In the genomic region with DNA sequence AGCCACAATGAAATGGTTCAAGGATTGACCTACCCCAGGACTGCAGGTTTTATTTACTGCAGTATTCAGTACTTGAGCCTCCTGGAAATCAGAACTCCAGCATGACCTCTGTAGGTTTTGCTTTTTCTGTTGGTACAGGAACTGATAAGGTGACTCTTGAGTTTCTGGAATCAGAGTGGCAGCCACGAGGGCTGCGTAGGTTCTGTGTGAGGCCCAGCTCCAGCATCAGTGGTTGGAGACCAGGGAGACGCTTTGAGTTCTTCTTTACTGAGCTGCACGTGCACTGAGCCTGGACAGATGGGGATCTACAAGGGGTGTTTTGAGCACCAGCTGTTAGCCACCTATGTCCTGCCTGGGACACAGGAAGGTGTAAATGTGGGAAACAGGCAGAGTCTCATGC, we compare ENCODE assay signal across 19 cellular contexts.
DNase-seq lines count a peak whose midpoint lies in the region; TF ChIP-seq lines count a peak whose summit lies in the region.
"Had no signal": no experiment of that assay in that cellular context is flagged by ENCODE, and none has a peak within 500 bp of the region (broad histone marks: within the 10 kb centered on the region; RNA-seq: fewer than 3 reads in every experiment).

No MANE protein-coding gene starts in this region.

- no peak for TF ChIP-seq POLR2A in lower leg skin (IDR thresholded peaks at IDR 0.05)

- in situ Hi-C loops in brain microvascular endothelial cell (cut with HindIII; ENCODE audit: low pct_ligation_motif_present, low sequenced_read_pairs) = no loop called here

- no peak overlapping the region for H3K4me3 Mint-ChIP-seq in Caco-2 (ENCODE audit: unreplicated experiment)
- H3K4me3 Mint-ChIP-seq: activated naive CD4-positive, alpha-beta T cell treated with anti-CD3 and anti-CD28 coated beads, Interleukin-2, amount 10 ng/mL, durations not matched to agents 7 days and 5 days; activated T-cell treated with anti-CD3 and anti-CD28 coated beads, Interleukin-2, amount 50 U/mL, for 24 hours; B cell had no signal

- H3K4me1 ChIP-seq in Caco-2 = peaks cover 16% of the 10 kb centered on the region
- peaks cover 46% of the 10 kb centered on the region for H3K4me1 ChIP-seq in osteoblast (ENCODE audit: insufficient read depth, low read length)
- H3K4me1 ChIP-seq: testis had no signal

- H3K36me3 ChIP-seq in Caco-2 (ENCODE audit: control insufficient read depth, insufficient read depth, low read length) = no peaks in the 10 kb centered on the region
- no peaks in the 10 kb centered on the region for H3K36me3 ChIP-seq in brain microvascular endothelial cell (replicated peaks)
- H3K36me3 ChIP-seq in osteoblast (ENCODE audit: insufficient read depth, low read length) = no peaks in the 10 kb centered on the region

- no peaks in the 10 kb centered on the region for H3K27me3 Mint-ChIP-seq in Caco-2 (ENCODE audit: insufficient read depth, unreplicated experiment)
- H3K27me3 Mint-ChIP-seq: activated naive CD4-positive, alpha-beta T cell treated with anti-CD3 and anti-CD28 coated beads, Interleukin-2, amount 10 ng/mL, durations not matched to agents 7 days and 5 days; activated T-cell treated with anti-CD3 and anti-CD28 coated beads, Interleukin-2, amount 50 U/mL, for 24 hours; B cell had no signal

- TF ChIP-seq CTCF in Caco-2 (IDR thresholded peaks at IDR 0.05; ENCODE audit: insufficient read depth in 1 of 2, low read depth in 1 of 2, low read length in 1 of 2, severe bottlenecking in 1 of 2, unreplicated experiment in 1 of 2) (no peak), brain microvascular endothelial cell (IDR thresholded peaks at IDR 0.05; ENCODE audit: low read depth, low read length, missing control alignments) (no peak), osteoblast (IDR thresholded peaks at IDR 0.05; ENCODE audit: extremely low read depth, low read depth, low read length) (no peak), lower leg skin (IDR thresholded peaks at IDR 0.05) (no peak)

- H3K36me3 Mint-ChIP-seq in Caco-2 (ENCODE audit: insufficient read depth, unreplicated experiment) = no peaks in the 10 kb centered on the region
- H3K36me3 Mint-ChIP-seq: activated naive CD4-positive, alpha-beta T cell treated with anti-CD3 and anti-CD28 coated beads, Interleukin-2, amount 10 ng/mL, durations not matched to agents 7 days and 5 days had no signal

- H3K27ac Mint-ChIP-seq in Caco-2 (ENCODE audit: unreplicated experiment) = peak overlapping the region; percentile 8
- H3K27ac Mint-ChIP-seq: activated naive CD4-positive, alpha-beta T cell treated with anti-CD3 and anti-CD28 coated beads, Interleukin-2, amount 10 ng/mL, durations not matched to agents 7 days and 5 days; activated T-cell treated with anti-CD3 and anti-CD28 coated beads, Interleukin-2, amount 50 U/mL, for 24 hours; B cell had no signal

- H3K27me3 ChIP-seq in Caco-2 (replicated peaks; ENCODE audit: control insufficient read depth, insufficient read depth, low read length) = no peaks in the 10 kb centered on the region
- no peaks in the 10 kb centered on the region for H3K27me3 ChIP-seq in brain microvascular endothelial cell (replicated peaks)
- H3K27me3 ChIP-seq in osteoblast (ENCODE audit: insufficient read depth, low read length) = no peaks in the 10 kb centered on the region
- H3K27me3 ChIP-seq: testis had no signal

- peak overlapping the region; percentile 77 for H3K4me2 ChIP-seq in osteoblast (ENCODE audit: insufficient read depth, low read length)

- no peak for DNase-seq in Caco-2
- DNase-seq in HT1080 (ENCODE audit: low read depth) = peak; percentile 21
- DNase-seq in brain microvascular endothelial cell = no peak
- DNase-seq in osteoblast (ENCODE audit: insufficient read length, low spot score, missing footprints) = no peak
- DNase-seq in lower leg skin (ENCODE audit: low spot score in 2 of 2) = no peak
- DNase-seq in T1000 (lab: John Stamatoyannopoulos, UW) = no peak
- DNase-seq in activated CD4-positive, CD25-positive, alpha-beta regulatory T cell treated with anti-CD3 and anti-CD28 coated beads, Interleukin-2, amount 50 U/mL, for 72 hours = no peak
- DNase-seq: activated naive CD4-positive, alpha-beta T cell treated with anti-CD3 and anti-CD28 coated beads, Interleukin-2, amount 10 ng/mL, durations not matched to agents 7 days and 5 days; activated T-cell treated with anti-CD3 and anti-CD28 coated beads, Interleukin-2, amount 50 U/mL, for 24 hours; aorta; effector memory CD4-positive, alpha-beta T cell; glutamatergic neuron; GOT3; NCI-H1417; NCI-H774; nucleus accumbens; retina; testis had no signal

- peaks cover 19% of the 10 kb centered on the region for H3K4me1 Mint-ChIP-seq in Caco-2 (ENCODE audit: low read depth, unreplicated experiment)
- H3K4me1 Mint-ChIP-seq: activated naive CD4-positive, alpha-beta T cell treated with anti-CD3 and anti-CD28 coated beads, Interleukin-2, amount 10 ng/mL, durations not matched to agents 7 days and 5 days; B cell had no signal

- no peaks in the 10 kb centered on the region for H3K79me2 ChIP-seq in osteoblast (ENCODE audit: insufficient read depth, low read length)

- CTCF ChIA-PET in Caco-2 (lab: Charles Lee) = interaction anchor here (0.6 kb wide), 1 partner anchor 99 kb away, joined by 3 read pairs; no protein-coding TSS in a partner anchor

- POLR2A ChIA-PET in Caco-2 (lab: Charles Lee) = no interaction called here

- WGBS in lower leg skin, 2 donors = 83 to 94% methylated on average over 4 of the region's 4 CpGs

- no peaks in the 10 kb centered on the region for H3K9me3 Mint-ChIP-seq in Caco-2 (ENCODE audit: unreplicated experiment)
- H3K9me3 Mint-ChIP-seq: activated naive CD4-positive, alpha-beta T cell treated with anti-CD3 and anti-CD28 coated beads, Interleukin-2, amount 10 ng/mL, durations not matched to agents 7 days and 5 days; activated T-cell treated with anti-CD3 and anti-CD28 coated beads, Interleukin-2, amount 50 U/mL, for 24 hours had no signal

- H3K4me3 ChIP-seq in Caco-2 (ENCODE audit: low read depth, low read length) = no peak overlapping the region
- H3K4me3 ChIP-seq in brain microvascular endothelial cell (ENCODE audit: low read depth, low read length) = peak overlapping the region; percentile 12
- peak overlapping the region; percentile 9 for H3K4me3 ChIP-seq in osteoblast (ENCODE audit: insufficient read depth, low read length)
- H3K4me3 ChIP-seq in lower leg skin (ENCODE audit: low read depth, poor library complexity, severe bottlenecking) = no peak overlapping the region
- H3K4me3 ChIP-seq: testis had no signal

- no TSS peak for BruUV-seq in Caco-2 (replicated peaks; lab: Mats Ljungman, UMichigan)

- H3K27ac ChIP-seq in brain microvascular endothelial cell (peak overlapping the region; percentile 95), osteoblast (ENCODE audit: low read depth, low read length) (peak overlapping the region; percentile 97)
- H3K27ac ChIP-seq: testis had no signal

- intact Hi-C loops in Caco-2 (cut with micrococcal nuclease; ENCODE audit: unreplicated experiment) (no loop called here), lower leg skin (cut with DNase I; ENCODE audit: low total_unique reads) (no loop called here)

- H2AFZ ChIP-seq in osteoblast (ENCODE audit: low read length) = no peak overlapping the region

- H4K20me1 ChIP-seq in osteoblast (ENCODE audit: insufficient read depth, low read length) = no peaks in the 10 kb centered on the region

- H3K9me3 ChIP-seq in Caco-2 (no peaks in the 10 kb centered on the region), osteoblast (ENCODE audit: low read depth, low read length) (no peaks in the 10 kb centered on the region)
- H3K9me3 ChIP-seq: testis had no signal

Comparison
In these comparisons a context has a peak if more than half of its experiments do, and no peak if none do; other contexts are left out.
1. H3K4me3 ChIP-seq: peak in brain microvascular endothelial cell (single experiment) and osteoblast (single experiment); none in Caco-2 (single experiment) and lower leg skin (single experiment).